Comparison of ENCODE assay signal across 18 cellular contexts in genomic region chr7:77710067-77710466, GRCh38. TPM values are rescaled to one million over a fixed set of nuclear protein-coding genes. Genes with fewer than 3 reads are reported as not detected.
A peak's percentile ranks its signal among the peaks of the same experiment; 100 is the strongest.
DNase-seq lines count a peak whose midpoint lies in the region; ATAC-seq, FAIRE-seq and TF ChIP-seq lines count a peak whose summit lies in the region.
"Had no signal": no experiment of that assay in that cellular context is flagged by ENCODE, and none has a peak within 500 bp of the region (broad histone marks: within the 10 kb centered on the region; RNA-seq: fewer than 3 reads in every experiment).

No MANE protein-coding gene starts in this region.

- no peaks in the 10 kb centered on the region; the same call in 1 of the 2 replicates for H4K20me1 ChIP-seq in K562 (replicated peaks; ENCODE audit: control insufficient read depth, insufficient read depth, low read length)

- no peaks in the 10 kb centered on the region for H3K9me3 Mint-ChIP-seq in activated T-cell treated with anti-CD3 and anti-CD28 coated beads, Interleukin-2, amount 50 U/mL, for 24 hours
- no peaks in the 10 kb centered on the region for H3K9me3 Mint-ChIP-seq in CD8-positive, alpha-beta memory T cell
- H3K9me3 Mint-ChIP-seq in naive thymus-derived CD8-positive, alpha-beta T cell, result no peaks in the 10 kb centered on the region
- H3K9me3 Mint-ChIP-seq: GM23338 had no signal

- no peak overlapping the region for H3K4me3 ChIP-seq in CD8-positive, alpha-beta memory T cell (ENCODE audit: low read length)
- H3K4me3 ChIP-seq in K562, result no peak overlapping the region
- H3K4me3 ChIP-seq: GM23338 had no signal

- POLR2A ChIA-PET in CD8-positive, alpha-beta memory T cell (lab: Charles Lee), result no interaction called here
- POLR2A ChIA-PET in K562 (lab: Yijun Ruan, JAX), result interaction anchor here (1.1 to 1.8 kb wide), 3 partner anchors 12 to 19 kb away, joined by 3 to 16 read pairs (median 4); no protein-coding TSS in a partner anchor
- POLR2A ChIA-PET in naive thymus-derived CD8-positive, alpha-beta T cell (lab: Charles Lee), result interaction anchor here (0.6 kb wide), 1 partner anchor 11 kb away, joined by 5 read pairs; no protein-coding TSS in a partner anchor

- no peak for TF ChIP-seq CTCF in K562 (IDR thresholded peaks at IDR 0.05 in 2 of 3, conservative IDR thresholded peaks at IDR 0.05 in 1 of 3; ENCODE audit: insufficient read depth in 2 of 3, low read depth in 1 of 3, low read length in 3 of 3)

- TF ChIP-seq POLR2A in K562 (conservative IDR thresholded peaks at IDR 0.05), result no peak

- H3K36me3 Mint-ChIP-seq in activated T-cell treated with anti-CD3 and anti-CD28 coated beads, Interleukin-2, amount 50 U/mL, for 24 hours (ENCODE audit: low read depth), result peaks cover 74% of the 10 kb centered on the region
- H3K36me3 Mint-ChIP-seq in CD8-positive, alpha-beta memory T cell, result peaks cover 0 to 45% (median 13%) of the 10 kb centered on the region in 3 donors
- peaks cover 0 to 59% (median 13%) of the 10 kb centered on the region in 3 donors for H3K36me3 Mint-ChIP-seq in naive thymus-derived CD8-positive, alpha-beta T cell

- DNase-seq in activated T-cell treated with anti-CD3 and anti-CD28 coated beads, Interleukin-2, amount 50 U/mL, for 24 hours, result no peak
- DNase-seq in activated T-cell treated with anti-CD3 and anti-CD28 coated beads for 4 hours, result no peak
- no peak for DNase-seq in CD8-positive, alpha-beta memory T cell
- DNase-seq in K562 (ENCODE audit: extremely low read depth in 1 of 4, low spot score in 3 of 4), result no peak
- no peak for DNase-seq in naive thymus-derived CD8-positive, alpha-beta T cell
- DNase-seq in NCI-H345 (lab: John Stamatoyannopoulos, UW), result no peak
- DNase-seq in GDM1 (lab: John Stamatoyannopoulos, UW), result no peak
- DNase-seq in KBM-7, result no peak
- DNase-seq: DMS79, Karpas-422, NCI-H1417, NCI-H2029 treated with DMSO at 0.1 percent for 48 hours, NCI-H524, SHP77 treated with DMSO at 0.1 percent for 48 hours had no signal

- H3K4me1 Mint-ChIP-seq in activated T-cell treated with anti-CD3 and anti-CD28 coated beads, Interleukin-2, amount 50 U/mL, for 24 hours (ENCODE audit: low read depth), result peaks cover 64% of the 10 kb centered on the region
- H3K4me1 Mint-ChIP-seq in CD8-positive, alpha-beta memory T cell, result peaks cover 53 to 80% (median 78%) of the 10 kb centered on the region in 3 donors
- peaks cover 24 to 70% (median 55%) of the 10 kb centered on the region in 4 donors for H3K4me1 Mint-ChIP-seq in naive thymus-derived CD8-positive, alpha-beta T cell

- H3K9me3 ChIP-seq in CD8-positive, alpha-beta memory T cell (ENCODE audit: low read length), result no peaks in the 10 kb centered on the region
- H3K9me3 ChIP-seq in K562 (replicated peaks; ENCODE audit: control insufficient read depth, insufficient read depth, low read depth, low read length), result no peaks in the 10 kb centered on the region

- intact Hi-C loops in K562 (cut with micrococcal nuclease), result no loop called here

- WGBS in K562 (ENCODE audit: insufficient coverage, low coverage, missing lambda C conversion rate), result 71% methylated on average over 3 of the region's 3 CpGs

- no TSS peak for BruUV-seq in K562 (replicated peaks; lab: Mats Ljungman, UMichigan)

- peak overlapping the region; percentile 5 for H3K27ac Mint-ChIP-seq in activated T-cell treated with anti-CD3 and anti-CD28 coated beads, Interleukin-2, amount 50 U/mL, for 24 hours
- H3K27ac Mint-ChIP-seq in CD8-positive, alpha-beta memory T cell, result peak overlapping the region in 5 of 8 donors; percentile 3 to 28 (median 5)
- H3K27ac Mint-ChIP-seq in naive thymus-derived CD8-positive, alpha-beta T cell, result peak overlapping the region in 7 of 10 donors; percentile 0 to 50 (median 29)
- H3K27ac Mint-ChIP-seq: GM23338 had no signal

- no peak overlapping the region for H3K4me3 Mint-ChIP-seq in activated T-cell treated with anti-CD3 and anti-CD28 coated beads, Interleukin-2, amount 50 U/mL, for 24 hours
- H3K4me3 Mint-ChIP-seq in CD8-positive, alpha-beta memory T cell, result peak overlapping the region in 1 of 7 donors; percentile 8
- H3K4me3 Mint-ChIP-seq in naive thymus-derived CD8-positive, alpha-beta T cell, result peak overlapping the region in 5 of 10 donors; percentile 2 to 59 (median 12)
- H3K4me3 Mint-ChIP-seq: GM23338 had no signal

- peaks cover 19% of the 10 kb centered on the region for H3K4me1 ChIP-seq in CD8-positive, alpha-beta memory T cell (ENCODE audit: insufficient read depth, low read length)
- peaks cover 11 to 35% of the 10 kb centered on the region in 2 experiments for H3K4me1 ChIP-seq in K562 (replicated peaks in 1 of 2; ENCODE audit: control insufficient read depth in 2 of 2, insufficient read depth in 2 of 2, low read length in 2 of 2)

- in situ Hi-C loops in K562 (cut with MboI) (no loop called here), KBM-7 (cut with MboI; ENCODE audit: low pct_unique_long_range_greater_than_20kb, low sequenced_read_pairs) (no loop called here)

- H3K4me2 ChIP-seq in K562 (ENCODE audit: insufficient read depth, low read length), result peak overlapping the region; percentile 5; the same call in 1 of the 2 replicates
- H3K4me2 ChIP-seq: GM23338 had no signal

- no peaks in the 10 kb centered on the region for H3K36me3 ChIP-seq in CD8-positive, alpha-beta memory T cell (ENCODE audit: insufficient read depth, low read length)
- H3K36me3 ChIP-seq in K562 (ENCODE audit: control insufficient read depth, insufficient read depth, low read length), result peaks cover 38% of the 10 kb centered on the region

- H3K79me2 ChIP-seq in K562 (ENCODE audit: control insufficient read depth, insufficient read depth, low read length), result peaks cover 86% of the 10 kb centered on the region

- no peak for TF ChIP-seq EP300 in K562 (IDR thresholded peaks at IDR 0.05; ENCODE audit: low read length)

- H3K27ac ChIP-seq in CD8-positive, alpha-beta memory T cell (ENCODE audit: low read depth, low read length), result no peak overlapping the region
- peak overlapping the region; percentile 56; the same call in 1 of the 3 replicates for H3K27ac ChIP-seq in K562 (ENCODE audit: extremely low read depth, low read depth, low read length)
- H3K27ac ChIP-seq: C4-2B had no signal

- CTCF ChIA-PET in CD8-positive, alpha-beta memory T cell (lab: Charles Lee), result no interaction called here
- CTCF ChIA-PET in K562 (lab: Yijun Ruan, JAX; ENCODE audit: low intra/inter-chr PET ratio), result no interaction called here

- no peaks in the 10 kb centered on the region for H3K27me3 Mint-ChIP-seq in activated T-cell treated with anti-CD3 and anti-CD28 coated beads, Interleukin-2, amount 50 U/mL, for 24 hours
- H3K27me3 Mint-ChIP-seq in CD8-positive, alpha-beta memory T cell, result no peaks in the 10 kb centered on the region
- H3K27me3 Mint-ChIP-seq in naive thymus-derived CD8-positive, alpha-beta T cell, result no peaks in the 10 kb centered on the region

- no peaks in the 10 kb centered on the region for H3K27me3 ChIP-seq in CD8-positive, alpha-beta memory T cell (ENCODE audit: insufficient read depth, low read length, poor library complexity, severe bottlenecking)
- no peaks in the 10 kb centered on the region for H3K27me3 ChIP-seq in K562 (ENCODE audit: control insufficient read depth in 2 of 2, insufficient read depth in 2 of 2, low read length in 2 of 2)

- H3K9ac ChIP-seq in K562 (ENCODE audit: insufficient read depth in 1 of 2, low read depth in 2 of 2, low read length in 2 of 2), result no peak overlapping the region; a peak in 1 of 4 replicates

- ATAC-seq in K562, result peak; percentile 41
- ATAC-seq in naive thymus-derived CD8-positive, alpha-beta T cell, result no peak
- ATAC-seq: GM23338 had no signal

- H3K9me1 ChIP-seq in K562 (ENCODE audit: control insufficient read depth, insufficient read depth, low read length), result no peaks in the 10 kb centered on the region

- TF ChIP-seq RAD21 in K562 (CRISPR knock-in tag; conservative IDR thresholded peaks at IDR 0.05 in 1 of 2, IDR thresholded peaks at IDR 0.05 in 1 of 2), result no peak

- FAIRE-seq in K562 (lab: Jason Lieb, UNC), result no peak
- FAIRE-seq: A204.1, GM12891 had no signal

- no peak overlapping the region for H2AFZ ChIP-seq in K562 (ENCODE audit: low read depth, low read length)
- H2AFZ ChIP-seq: GM23338 had no signal

TF ChIP-seq in K562, 482 proteins besides CTCF, POLR2A, EP300 and RAD21 (continues in another document):
- TF ChIP-seq ZNF324 (CRISPR knock-in tag; IDR thresholded peaks at IDR 0.05) (no peak), ZNF224 (CRISPR knock-in tag; IDR thresholded peaks at IDR 0.05) (no peak)

RNA-seq across cellular contexts. Expression of gene RSBN1L, which starts 13.8 kb away (rescaled TPM):
- total RNA-seq in CD8-positive, alpha-beta memory T cell, result 10 to 100 TPM; 23.4 to 24.5 TPM
- polyA plus RNA-seq in CD8-positive, alpha-beta memory T cell, result 9.6 TPM
- total RNA-seq in K562 (2011; cell fraction: chromatin; rRNA removed; ENCODE audit: low replicate concordance), result 10.3 and 43.2 TPM in 2 replicates
- total RNA-seq in K562 (2011; cell fraction: nucleolus; rRNA removed), result 7.3 and 10.1 TPM in 2 replicates
- 15.4 and 21.9 TPM in 2 replicates for total RNA-seq in K562 (2011; cell fraction: nucleoplasm; rRNA removed)
- total RNA-seq in K562 (2014; rRNA removed), result 16.6 and 20.1 TPM in 2 replicates
- total RNA-seq in K562 (2014; rRNA removed; fragmentation: Illumina TruSeq; extraction: Trizol), result 33.2 and 33.8 TPM in 2 replicates
- total RNA-seq in K562 (2015; rRNA removed; fragmentation: Illumina TruSeq; extraction: Trizol), result 29.1 and 35.2 TPM in 2 replicates
- total RNA-seq in K562 (2021), result 19.0 and 22.8 TPM in 2 replicates
- 19.5 and 20.1 TPM in 2 replicates for polyA plus RNA-seq in K562 (2011; rRNA removed)
- 3.6 and 6.7 TPM in 2 replicates for polyA plus RNA-seq in K562 (2011; cell fraction: cytosol; rRNA removed)
- polyA plus RNA-seq in K562 (2011; cell fraction: nucleus; rRNA removed), result 9.3 and 13.0 TPM in 2 replicates
- 14.8 and 18.9 TPM in 2 replicates for polyA plus RNA-seq in K562 (2012)
- polyA plus RNA-seq in K562 (2014; fragmentation: Illumina TruSeq; extraction: Trizol), result 28.4 and 33.2 TPM in 2 replicates
- polyA plus RNA-seq in K562 (2014; fragmentation: Nextera tagmentation; extraction: Ambion mirVana), result 1 to 10 TPM; 6.2 to 8.3 TPM
- polyA plus RNA-seq in K562 (2014; rRNA removed), result 13.8 and 16.7 TPM in 2 replicates
- 54.3 and 55.0 TPM in 2 replicates for polyA minus RNA-seq in K562 (2011; rRNA and poly(A)+ RNA removed)
- 21.4 and 28.8 TPM in 2 replicates for polyA minus RNA-seq in K562 (2011; cell fraction: cytosol; rRNA and poly(A)+ RNA removed)
- polyA minus RNA-seq in K562 (2011; cell fraction: nucleus; rRNA and poly(A)+ RNA removed), result 8.1 and 12.7 TPM in 2 replicates
- 10 to 100 TPM; 44.2 to 47.9 TPM for total RNA-seq in naive thymus-derived CD8-positive, alpha-beta T cell
- 1 to 10 TPM; 5.9 to 8.2 (median 6.2) TPM for polyA plus RNA-seq in naive thymus-derived CD8-positive, alpha-beta T cell
